ENCODE assay signal across 2 cellular contexts in the genomic region with DNA sequence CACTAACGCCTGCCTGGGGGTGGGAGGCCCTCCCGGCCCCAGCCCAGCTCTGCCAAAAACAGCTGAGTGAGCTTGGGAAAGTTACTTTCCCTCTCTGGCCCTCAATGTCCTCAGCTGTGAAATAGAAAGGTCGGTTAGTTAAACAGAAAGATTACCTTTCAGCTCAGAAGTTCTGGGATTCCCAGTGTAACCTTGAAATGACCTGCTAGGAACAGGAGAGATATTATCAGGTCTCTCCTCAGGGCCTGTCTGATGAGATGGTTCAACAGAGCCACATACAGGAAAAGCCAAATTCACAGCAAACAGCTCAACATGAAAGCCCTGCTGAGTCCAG.
TF ChIP-seq lines count a peak whose summit lies in the region.

No MANE protein-coding gene starts in this region.

TF ChIP-seq in SK-N-SH, 30 proteins besides CTCF, POLR2A, EP300 and RAD21:
- TF ChIP-seq CHD2 (IDR thresholded peaks at IDR 0.05; ENCODE audit: low read length, partially characterized antibody) (no peak), SIN3A (IDR thresholded peaks at IDR 0.05; ENCODE audit: borderline replicate concordance, low read depth, low read length) (no peak), GATA2 (CRISPR knock-in tag; IDR thresholded peaks at IDR 0.05) (0 out of 2 replicates have a peak, but pooled peaks have one; percentile 17), RCOR1 (IDR thresholded peaks at IDR 0.05; ENCODE audit: low read length) (no peak)
- TF ChIP-seq, protein P1, sequence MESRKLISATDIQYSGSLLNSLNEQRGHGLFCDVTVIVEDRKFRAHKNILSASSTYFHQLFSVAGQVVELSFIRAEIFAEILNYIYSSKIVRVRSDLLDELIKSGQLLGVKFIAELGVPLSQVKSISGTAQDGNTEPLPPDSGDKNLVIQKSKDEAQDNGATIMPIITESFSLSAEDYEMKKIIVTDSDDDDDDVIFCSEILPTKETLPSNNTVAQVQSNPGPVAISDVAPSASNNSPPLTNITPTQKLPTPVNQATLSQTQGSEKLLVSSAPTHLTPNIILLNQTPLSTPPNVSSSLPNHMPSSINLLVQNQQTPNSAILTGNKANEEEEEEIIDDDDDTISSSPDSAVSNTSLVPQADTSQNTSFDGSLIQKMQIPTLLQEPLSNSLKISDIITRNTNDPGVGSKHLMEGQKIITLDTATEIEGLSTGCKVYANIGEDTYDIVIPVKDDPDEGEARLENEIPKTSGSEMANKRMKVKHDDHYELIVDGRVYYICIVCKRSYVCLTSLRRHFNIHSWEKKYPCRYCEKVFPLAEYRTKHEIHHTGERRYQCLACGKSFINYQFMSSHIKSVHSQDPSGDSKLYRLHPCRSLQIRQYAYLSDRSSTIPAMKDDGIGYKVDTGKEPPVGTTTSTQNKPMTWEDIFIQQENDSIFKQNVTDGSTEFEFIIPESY (IDR thresholded peaks at IDR 0.05; ENCODE audit: borderline replicate concordance, low read depth): no peak

TF ChIP-seq in SK-N-SH treated with all-trans-retinoic acid at 6 μM for 48 hours, 23 proteins besides CTCF, POLR2A, EP300 and RAD21 (continued from another document):
- TF ChIP-seq, protein P2, sequence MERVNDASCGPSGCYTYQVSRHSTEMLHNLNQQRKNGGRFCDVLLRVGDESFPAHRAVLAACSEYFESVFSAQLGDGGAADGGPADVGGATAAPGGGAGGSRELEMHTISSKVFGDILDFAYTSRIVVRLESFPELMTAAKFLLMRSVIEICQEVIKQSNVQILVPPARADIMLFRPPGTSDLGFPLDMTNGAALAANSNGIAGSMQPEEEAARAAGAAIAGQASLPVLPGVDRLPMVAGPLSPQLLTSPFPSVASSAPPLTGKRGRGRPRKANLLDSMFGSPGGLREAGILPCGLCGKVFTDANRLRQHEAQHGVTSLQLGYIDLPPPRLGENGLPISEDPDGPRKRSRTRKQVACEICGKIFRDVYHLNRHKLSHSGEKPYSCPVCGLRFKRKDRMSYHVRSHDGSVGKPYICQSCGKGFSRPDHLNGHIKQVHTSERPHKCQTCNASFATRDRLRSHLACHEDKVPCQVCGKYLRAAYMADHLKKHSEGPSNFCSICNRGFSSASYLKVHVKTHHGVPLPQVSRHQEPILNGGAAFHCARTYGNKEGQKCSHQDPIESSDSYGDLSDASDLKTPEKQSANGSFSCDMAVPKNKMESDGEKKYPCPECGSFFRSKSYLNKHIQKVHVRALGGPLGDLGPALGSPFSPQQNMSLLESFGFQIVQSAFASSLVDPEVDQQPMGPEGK (CRISPR knock-in tag; IDR thresholded peaks at IDR 0.05; ENCODE audit: borderline replicate concordance): no peak
- TF ChIP-seq, protein P3, sequence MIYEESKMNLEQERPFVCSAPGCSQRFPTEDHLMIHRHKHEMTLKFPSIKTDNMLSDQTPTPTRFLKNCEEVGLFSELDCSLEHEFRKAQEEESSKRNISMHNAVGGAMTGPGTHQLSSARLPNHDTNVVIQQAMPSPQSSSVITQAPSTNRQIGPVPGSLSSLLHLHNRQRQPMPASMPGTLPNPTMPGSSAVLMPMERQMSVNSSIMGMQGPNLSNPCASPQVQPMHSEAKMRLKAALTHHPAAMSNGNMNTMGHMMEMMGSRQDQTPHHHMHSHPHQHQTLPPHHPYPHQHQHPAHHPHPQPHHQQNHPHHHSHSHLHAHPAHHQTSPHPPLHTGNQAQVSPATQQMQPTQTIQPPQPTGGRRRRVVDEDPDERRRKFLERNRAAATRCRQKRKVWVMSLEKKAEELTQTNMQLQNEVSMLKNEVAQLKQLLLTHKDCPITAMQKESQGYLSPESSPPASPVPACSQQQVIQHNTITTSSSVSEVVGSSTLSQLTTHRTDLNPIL (CRISPR knock-in tag; IDR thresholded peaks at IDR 0.05; ENCODE audit: low read depth): no peak
- TF ChIP-seq RARB (CRISPR knock-in tag; IDR thresholded peaks at IDR 0.05): no peak
- TF ChIP-seq ZNF70 (CRISPR knock-in tag; IDR thresholded peaks at IDR 0.05): no peak
- TF ChIP-seq ZFP30 (CRISPR knock-in tag; IDR thresholded peaks at IDR 0.05): no peak
- TF ChIP-seq SNAI2 (CRISPR knock-in tag; IDR thresholded peaks at IDR 0.05): no peak
- no peak for TF ChIP-seq CSDC2 (CRISPR knock-in tag; IDR thresholded peaks at IDR 0.05)
- no peak for TF ChIP-seq BACH2 (CRISPR knock-in tag; IDR thresholded peaks at IDR 0.05; ENCODE audit: borderline replicate concordance)
- TF ChIP-seq GLIS3 (CRISPR knock-in tag; IDR thresholded peaks at IDR 0.05): no peak; the same call in 1 of the 2 replicates
- TF ChIP-seq OSR1 (CRISPR knock-in tag; IDR thresholded peaks at IDR 0.05): no peak
- TF ChIP-seq ZNF565 (CRISPR knock-in tag; conservative IDR thresholded peaks at IDR 0.05; ENCODE audit: low read depth): no peak
- TF ChIP-seq TCF4 (CRISPR knock-in tag; IDR thresholded peaks at IDR 0.05; ENCODE audit: borderline replicate concordance): no peak
